In genomic region chr12:59677857-59678256, GRCh38 we compare ENCODE assay signal across 22 cellular contexts.
"Had no signal": no experiment of that assay in that cellular context is flagged by ENCODE, and none has a peak within 500 bp of the region (broad histone marks: within the 10 kb centered on the region; RNA-seq: fewer than 3 reads in every experiment).

No MANE protein-coding gene starts in this region.

- FAIRE-seq: bronchial epithelial cell had no signal

- H3K4me1 ChIP-seq: adrenal gland, Peyer's patch had no signal

- H3K27ac ChIP-seq: adrenal gland, Peyer's patch, RWPE1 had no signal

- DNase-seq: activated CD4-positive, alpha-beta T cell treated with anti-CD3 and anti-CD28 coated beads for 4 hours; activated CD8-positive, alpha-beta memory T cell treated with anti-CD3 and anti-CD28 coated beads, Interleukin-2, amount 50 U/mL, for 4 hours; activated CD8-positive, alpha-beta T cell treated with anti-CD3 and anti-CD28 coated beads for 36 hours; activated naive CD4-positive, alpha-beta T cell treated with anti-CD3 and anti-CD28 coated beads, Interleukin-2, amount 50 U/mL, for 16 hours; activated naive CD8-positive, alpha-beta T cell treated with anti-CD3 and anti-CD28 coated beads, Interleukin-2, amount 10 ng/mL, durations not matched to agents 7 days and 5 days; activated T-cell treated with anti-CD3 and anti-CD28 coated beads, Interleukin-2, amount 50 U/mL, for 72 hours; adrenal gland; anterior cingulate cortex; Kasumi-1; KBM-7; NCI-H1105 treated with DMSO at 0.1 percent for 48 hours; NCI-H1436 treated with DMSO at 0.1 percent for 48 hours; NCI-H187; NCI-H2081; NCI-H510A treated with DMSO at 0.1 percent for 48 hours; NCI-H69; NK-92 treated with Interleukin-12 subunit alpha and Interleukin-12 subunit beta, amount 100 ng/mL, for 24 hours; Peyer's patch; SHP77 treated with DMSO at 0.1 percent for 48 hours had no signal

- ATAC-seq: activated CD4-positive, CD25-positive, alpha-beta regulatory T cell treated with anti-CD3 and anti-CD28 coated beads, Interleukin-2, amount 50 U/mL, for 24 hours; activated CD8-positive, alpha-beta T cell treated with anti-CD3 and anti-CD28 coated beads for 36 hours; activated T-cell treated with anti-CD3 and anti-CD28 coated beads, Interleukin-2, amount 50 U/mL, for 72 hours had no signal

- H3K9me3 ChIP-seq: adrenal gland, Peyer's patch had no signal

- H3K36me3 ChIP-seq: adrenal gland, Peyer's patch had no signal

- H3K27me3 ChIP-seq: adrenal gland, Peyer's patch had no signal

- H3K4me3 ChIP-seq: adrenal gland, Peyer's patch had no signal
